ENCODE assay signal across 13 cellular contexts in the genomic region with DNA sequence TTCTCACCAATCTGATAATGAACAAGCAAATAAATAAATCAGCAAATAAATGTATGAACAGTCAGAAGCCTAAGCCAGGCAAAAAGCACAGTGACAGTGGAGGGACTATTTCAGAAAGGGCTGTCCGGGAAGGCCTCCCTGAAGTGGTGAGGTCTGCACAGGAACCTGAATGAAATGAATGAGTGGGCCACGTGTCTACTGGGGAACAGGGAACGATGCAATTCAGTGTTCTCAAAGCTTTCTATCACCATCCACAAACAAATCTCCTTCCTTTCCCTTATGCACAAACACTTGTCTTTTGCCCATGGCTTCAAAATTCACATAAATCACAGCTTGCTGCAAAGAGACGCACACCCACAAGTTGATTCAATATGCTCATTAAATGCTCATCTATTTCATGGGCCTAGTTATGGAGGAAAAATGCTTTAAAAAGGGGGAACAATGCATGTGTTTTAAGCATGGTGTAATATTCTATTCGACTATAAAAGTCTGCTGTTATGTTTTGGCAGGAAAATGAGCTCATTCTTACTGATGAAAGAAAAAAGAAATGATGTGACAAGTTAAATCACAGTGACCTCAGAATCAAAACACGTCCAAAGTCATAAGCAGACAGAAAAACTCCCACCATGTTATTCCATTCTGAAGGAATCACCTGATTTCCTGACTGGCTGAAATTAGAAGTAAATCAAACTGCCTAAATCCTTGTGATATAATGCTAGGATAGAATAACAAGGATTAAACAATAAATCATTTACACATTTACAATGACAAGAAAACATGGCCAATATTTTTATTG. TPM values are rescaled to one million over a fixed set of nuclear protein-coding genes. Genes with fewer than 3 reads are reported as not detected.
A peak's percentile ranks its signal among the peaks of the same experiment; 100 is the strongest.
DNase-seq lines count a peak whose midpoint lies in the region; FAIRE-seq and TF ChIP-seq lines count a peak whose summit lies in the region.
"Had no signal": no experiment of that assay in that cellular context is flagged by ENCODE, and none has a peak within 500 bp of the region (broad histone marks: within the 10 kb centered on the region; RNA-seq: fewer than 3 reads in every experiment).

No MANE protein-coding gene starts in this region.

- H3K36me3 ChIP-seq in mesendoderm (ENCODE audit: control insufficient read depth, insufficient read depth, low read length): peaks cover 27% of the 10 kb centered on the region
- peaks cover 86% of the 10 kb centered on the region for H3K36me3 ChIP-seq in MG63

- no peaks in the 10 kb centered on the region for H3K27me3 Mint-ChIP-seq in T-helper 2 cell treated with Interferon-gamma antibody and Interleukin-4, amounts not matched to agents 5 μg/mL and 100 μg/mL, for 36 hours (ENCODE audit: low read depth)
- H3K27me3 Mint-ChIP-seq: progenitor cell of endocrine pancreas had no signal

- peak overlapping the region; percentile 49 for H3K27ac Mint-ChIP-seq in T-helper 2 cell treated with Interferon-gamma antibody and Interleukin-4, amounts not matched to agents 5 μg/mL and 100 μg/mL, for 36 hours
- H3K27ac Mint-ChIP-seq: progenitor cell of endocrine pancreas had no signal

- H3K4me1 ChIP-seq in mesendoderm (ENCODE audit: control insufficient read depth, low read depth, low read length): no peaks in the 10 kb centered on the region

- no peak overlapping the region for H3K23ac ChIP-seq in mesendoderm (ENCODE audit: low read length)

- no peak overlapping the region for H3K18ac ChIP-seq in mesendoderm (ENCODE audit: low read length)

- H3K79me2 ChIP-seq in mesendoderm (ENCODE audit: control insufficient read depth, insufficient read depth, low read length): no peaks in the 10 kb centered on the region

- in situ Hi-C loops in astrocyte of the spinal cord (cut with HindIII; ENCODE audit: low sequenced_read_pairs): no loop called here

- H3K4me1 Mint-ChIP-seq in T-helper 2 cell treated with Interferon-gamma antibody and Interleukin-4, amounts not matched to agents 5 μg/mL and 100 μg/mL, for 36 hours (ENCODE audit: low read depth): peaks cover 6% of the 10 kb centered on the region

- H2BK5ac ChIP-seq in mesendoderm (ENCODE audit: low read length): no peak overlapping the region

- no peak overlapping the region for H3K9ac ChIP-seq in mesendoderm (ENCODE audit: low read length)

- no peak overlapping the region for H3K4ac ChIP-seq in mesendoderm (ENCODE audit: low read depth, low read length)

- TF ChIP-seq CTCF in astrocyte of the spinal cord (IDR thresholded peaks at IDR 0.05; ENCODE audit: low read depth, low read length): no peak

- no peak overlapping the region for H4K5ac ChIP-seq in mesendoderm (ENCODE audit: low read length)

- H4K8ac ChIP-seq in mesendoderm (ENCODE audit: low read depth, low read length): no peak overlapping the region

- H3K4me3 ChIP-seq in astrocyte of the spinal cord (ENCODE audit: low read depth, low read length): no peak overlapping the region
- no peak overlapping the region for H3K4me3 ChIP-seq in mesendoderm (ENCODE audit: low read length)
- no peak overlapping the region for H3K4me3 ChIP-seq in MG63

- no peak overlapping the region for H3K56ac ChIP-seq in mesendoderm (ENCODE audit: low read length)

- H3K4me2 ChIP-seq in mesendoderm (ENCODE audit: low read length): no peak overlapping the region

- H3K9me3 ChIP-seq in MG63: no peaks in the 10 kb centered on the region

- H3K79me1 ChIP-seq in mesendoderm (ENCODE audit: low read length): peaks cover 2% of the 10 kb centered on the region

- FAIRE-seq in RCC 7860 (lab: Jason Lieb, UNC): no peak

- no peak overlapping the region for H2AK5ac ChIP-seq in mesendoderm (ENCODE audit: low read length)

- DNase-seq in T-helper 2 cell treated with Interferon-gamma antibody and Interleukin-4, amounts not matched to agents 5 μg/mL and 100 μg/mL, for 36 hours (ENCODE audit: low spot score): no peak
- DNase-seq in T-helper 2 cell: no peak
- peak; percentile 30 for DNase-seq in astrocyte of the spinal cord (ENCODE audit: low read depth, low spot score)
- DNase-seq in glomerular endothelial cell (ENCODE audit: extremely low read depth, low read depth, low spot score): peak; percentile 54
- DNase-seq in substantia nigra (lab: John Stamatoyannopoulos, UW): no peak
- DNase-seq in mesendoderm: no peak
- no peak for DNase-seq in MG63
- DNase-seq in RCC 7860 (ENCODE audit: low spot score): no peak
- DNase-seq: DMS 273 treated with DMSO at 0.1 percent for 48 hours, erythroblast, SHP77 had no signal

- peaks cover 45% of the 10 kb centered on the region for H3K36me3 Mint-ChIP-seq in T-helper 2 cell treated with Interferon-gamma antibody and Interleukin-4, amounts not matched to agents 5 μg/mL and 100 μg/mL, for 36 hours (ENCODE audit: low read depth)

- H2BK15ac ChIP-seq in mesendoderm (replicated peaks; ENCODE audit: low read depth): no peak overlapping the region

- no peaks in the 10 kb centered on the region for H3K27me3 ChIP-seq in mesendoderm (ENCODE audit: insufficient read depth, low read length, poor library complexity)
- H3K27me3 ChIP-seq in MG63: no peaks in the 10 kb centered on the region

- no peak overlapping the region for H3K4me3 Mint-ChIP-seq in T-helper 2 cell treated with Interferon-gamma antibody and Interleukin-4, amounts not matched to agents 5 μg/mL and 100 μg/mL, for 36 hours

- WGBS in mesendoderm (ENCODE audit: extremely low coverage, insufficient coverage, low lambda C conversion rate): no CpG with 5 or more reads among the region's 6 CpGs

- H3K9me3 Mint-ChIP-seq in T-helper 2 cell treated with Interferon-gamma antibody and Interleukin-4, amounts not matched to agents 5 μg/mL and 100 μg/mL, for 36 hours: no peaks in the 10 kb centered on the region

- H2BK120ac ChIP-seq in mesendoderm (ENCODE audit: low read depth, low read length): no peak overlapping the region

- H3K27ac ChIP-seq in substantia nigra (ENCODE audit: low read depth, low read length, poor library complexity, severe bottlenecking) (peak overlapping the region; percentile 5), mesendoderm (ENCODE audit: low read depth, low read length) (no peak overlapping the region)
- H3K27ac ChIP-seq: 22Rv1 had no signal

RNA-seq across cellular contexts. Expression of a gene that starts 21.6 kb away (rescaled TPM):
- total RNA-seq in glomerular endothelial cell: 13.6 and 20.2 TPM in 2 replicates
- 7.0 TPM for polyA plus RNA-seq in mesendoderm (2013, experiment 1 of 2)
- polyA plus RNA-seq in mesendoderm (2013, experiment 2 of 2): 6.7 TPM
- 14.1 and 15.9 TPM in 2 replicates for total RNA-seq in MG63 (2014; rRNA removed; shearing (Covaris generic); ENCODE audit: low replicate concordance)

RNA-seq across cellular contexts. Expression of a gene that starts 41.3 kb away (rescaled TPM):
- total RNA-seq in glomerular endothelial cell: 36.1 and 41.2 TPM in 2 replicates
- 0.60 TPM for polyA plus RNA-seq in mesendoderm (2013, experiment 1 of 2)
- polyA plus RNA-seq in mesendoderm (2013, experiment 2 of 2): 0.80 TPM
- total RNA-seq in MG63 (2014; rRNA removed; shearing (Covaris generic); ENCODE audit: low replicate concordance): not detected in 2 replicates
- total RNA-seq: progenitor cell of endocrine pancreas had no signal

Comparison
In these comparisons a context has a peak if more than half of its experiments do, and no peak if none do; other contexts are left out.
1. DNase-seq: peak in astrocyte of the spinal cord (single experiment) and glomerular endothelial cell (single experiment); none in T-helper 2 cell treated with Interferon-gamma antibody and Interleukin-4, amounts not matched to agents 5 μg/mL and 100 μg/mL, for 36 hours (single experiment), T-helper 2 cell (0 of 5), substantia nigra (0 of 49), mesendoderm (single experiment), MG63 (single experiment) and RCC 7860 (single experiment).
2. RNA of a gene that starts 41.3 kb away (total RNA-seq): 36.1 to 41.2 TPM in glomerular endothelial cell; not detected in MG63; every median in the first group is over 10 times any median in the second.